8 cellular contexts compared by ENCODE assay signal in the genomic region with DNA sequence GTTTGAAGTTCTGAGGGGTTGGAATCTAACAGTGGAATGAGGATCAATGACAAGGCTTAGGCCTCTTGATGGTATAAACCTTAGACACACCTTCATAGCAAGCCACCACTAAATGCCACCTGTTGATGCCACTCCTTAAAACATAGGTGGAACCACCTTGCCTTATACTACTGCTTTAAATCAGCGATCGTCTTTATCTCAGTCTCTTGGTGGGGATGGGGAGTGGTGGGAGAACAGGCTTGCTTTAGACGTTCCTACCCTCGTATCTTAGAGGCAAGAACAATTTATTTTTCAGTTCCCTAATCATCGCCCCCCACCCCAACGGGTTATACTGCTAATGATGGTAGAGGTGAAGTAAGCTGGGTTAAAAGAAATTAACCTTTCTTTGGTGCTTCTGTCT. TPM values are rescaled to one million over a fixed set of nuclear protein-coding genes. Genes with fewer than 3 reads are reported as not detected.
A peak's percentile ranks its signal among the peaks of the same experiment; 100 is the strongest.
DNase-seq lines count a peak whose midpoint lies in the region; ATAC-seq, FAIRE-seq and TF ChIP-seq lines count a peak whose summit lies in the region.

No MANE protein-coding gene starts in this region.

- H3K4me1 Mint-ChIP-seq in T-helper 1 cell treated with Interleukin-12 subunit alpha and Interleukin-12 subunit beta and Interleukin-4 antibody, amounts not matched to agents 30 μg/mL and 1 μg/mL, for 36 hours (ENCODE audit: low read depth): peaks cover 41% of the 10 kb centered on the region
- H3K4me1 Mint-ChIP-seq in activated CD4-positive, alpha-beta memory T cell treated with anti-CD3 and anti-CD28 coated beads, Interleukin-2, amount 10 ng/mL, durations not matched to agents 7 days and 5 days: peaks cover 69% of the 10 kb centered on the region

- H3K4me2 ChIP-seq in keratinocyte (ENCODE audit: control insufficient read depth, extremely low read depth, insufficient read depth, low read depth, low read length): peak overlapping the region; percentile 94

- TF ChIP-seq EP300 in stomach (IDR thresholded peaks at IDR 0.05): no peak

- peak overlapping the region; percentile 1 for H3K27ac ChIP-seq in keratinocyte (ENCODE audit: control insufficient read depth, insufficient read depth, low read length)
- H3K27ac ChIP-seq in stomach: peak overlapping the region; percentile 53 to 99 (median 96)

- H3K79me2 ChIP-seq in keratinocyte (ENCODE audit: control insufficient read depth, insufficient read depth, low read length): peaks cover 56% of the 10 kb centered on the region

- no peak for ATAC-seq in HG03097 (IDR thresholded peaks at IDR 0.05; ENCODE audit: low FRiP score, unreplicated experiment)

- no peaks in the 10 kb centered on the region for H4K20me1 ChIP-seq in keratinocyte (ENCODE audit: control insufficient read depth, extremely low read depth, insufficient read depth, low read length)

- dilution Hi-C loops in keratinocyte (cut with MboI; ENCODE audit: extremely low pct_ligation_motif_present, low sequenced_read_pairs): no loop called here

- no peaks in the 10 kb centered on the region for H3K27me3 ChIP-seq in keratinocyte (ENCODE audit: control insufficient read depth, extremely low read depth, insufficient read depth, low read length)
- H3K27me3 ChIP-seq in stomach: no peaks in the 10 kb centered on the region

- peak overlapping the region; percentile 93 for H3K27ac Mint-ChIP-seq in T-helper 1 cell treated with Interleukin-12 subunit alpha and Interleukin-12 subunit beta and Interleukin-4 antibody, amounts not matched to agents 30 μg/mL and 1 μg/mL, for 36 hours
- no peak overlapping the region for H3K27ac Mint-ChIP-seq in activated CD4-positive, alpha-beta memory T cell treated with anti-CD3 and anti-CD28 coated beads, Interleukin-2, amount 10 ng/mL, durations not matched to agents 7 days and 5 days

- H3K9me3 ChIP-seq in keratinocyte (ENCODE audit: control insufficient read depth, low read depth, low read length): no peaks in the 10 kb centered on the region
- no peaks in the 10 kb centered on the region for H3K9me3 ChIP-seq in stomach

- H3K27me3 Mint-ChIP-seq in T-helper 1 cell treated with Interleukin-12 subunit alpha and Interleukin-12 subunit beta and Interleukin-4 antibody, amounts not matched to agents 30 μg/mL and 1 μg/mL, for 36 hours (ENCODE audit: low read depth): no peaks in the 10 kb centered on the region
- H3K27me3 Mint-ChIP-seq in activated CD4-positive, alpha-beta memory T cell treated with anti-CD3 and anti-CD28 coated beads, Interleukin-2, amount 10 ng/mL, durations not matched to agents 7 days and 5 days: no peaks in the 10 kb centered on the region

- no peaks in the 10 kb centered on the region for H3K36me3 ChIP-seq in keratinocyte (ENCODE audit: control insufficient read depth in 2 of 2, extremely low read depth in 1 of 2, insufficient read depth in 2 of 2, low read length in 2 of 2)
- no peaks in the 10 kb centered on the region for H3K36me3 ChIP-seq in stomach

- H3K4me3 Mint-ChIP-seq in T-helper 1 cell treated with Interleukin-12 subunit alpha and Interleukin-12 subunit beta and Interleukin-4 antibody, amounts not matched to agents 30 μg/mL and 1 μg/mL, for 36 hours: peak overlapping the region; percentile 97
- peak overlapping the region; percentile 93 for H3K4me3 Mint-ChIP-seq in activated CD4-positive, alpha-beta memory T cell treated with anti-CD3 and anti-CD28 coated beads, Interleukin-2, amount 10 ng/mL, durations not matched to agents 7 days and 5 days

- POLR2A ChIA-PET in activated CD4-positive, alpha-beta memory T cell treated with anti-CD3 and anti-CD28 coated beads, Interleukin-2, amount 10 ng/mL, durations not matched to agents 7 days and 5 days (lab: Charles Lee): interaction anchor here (0.7 to 1.4 kb wide), 4 partner anchors 19 to 189 kb away, joined by 3 to 4 read pairs (median 4); no protein-coding TSS in a partner anchor

- 20 to 36% (median 25%) methylated on average over 6 of the region's 6 CpGs for WGBS in stomach, 5 donors

- intact Hi-C loops in stomach (cut with DNase I; ENCODE audit: low total_unique reads): no loop called here

- peak overlapping the region; percentile 67 to 97 (median 86) for H3K4me3 ChIP-seq in keratinocyte (ENCODE audit: control insufficient read depth in 2 of 3, extremely low read depth in 1 of 3, insufficient read depth in 2 of 3, low read depth in 1 of 3, low read length in 3 of 3)
- H3K4me3 ChIP-seq in stomach: peak overlapping the region; percentile 78 to 85 (median 82)

- CTCF ChIA-PET in activated CD4-positive, alpha-beta memory T cell treated with anti-CD3 and anti-CD28 coated beads, Interleukin-2, amount 10 ng/mL, durations not matched to agents 7 days and 5 days (lab: Charles Lee): interaction anchor here (1.5 kb wide), 1 partner anchor 159 kb away, joined by 3 read pairs; no protein-coding TSS in a partner anchor

- H3K9me1 ChIP-seq in keratinocyte (ENCODE audit: control insufficient read depth, extremely low read depth, insufficient read depth, low read length): peaks cover 3% of the 10 kb centered on the region

- H3K9ac ChIP-seq in keratinocyte (ENCODE audit: control insufficient read depth, extremely low read depth, insufficient read depth, low read length): peak overlapping the region; percentile 84

- H2AFZ ChIP-seq in keratinocyte (ENCODE audit: control insufficient read depth, low read length): no peak overlapping the region

- no peaks in the 10 kb centered on the region for H3K9me3 Mint-ChIP-seq in T-helper 1 cell treated with Interleukin-12 subunit alpha and Interleukin-12 subunit beta and Interleukin-4 antibody, amounts not matched to agents 30 μg/mL and 1 μg/mL, for 36 hours
- no peaks in the 10 kb centered on the region for H3K9me3 Mint-ChIP-seq in activated CD4-positive, alpha-beta memory T cell treated with anti-CD3 and anti-CD28 coated beads, Interleukin-2, amount 10 ng/mL, durations not matched to agents 7 days and 5 days

- FAIRE-seq in keratinocyte (lab: Jason Lieb, UNC): no peak

- DNase-seq in T-helper 1 cell: no peak
- DNase-seq in activated CD4-positive, alpha-beta memory T cell treated with anti-CD3 and anti-CD28 coated beads, Interleukin-2, amount 10 ng/mL, durations not matched to agents 7 days and 5 days: no peak
- DNase-seq in keratinocyte (ENCODE audit: low read depth, low spot score): no peak
- no peak for DNase-seq in stomach
- no peak for DNase-seq in NCI-H524 (lab: John Stamatoyannopoulos, UW)
- DNase-seq in COLO829 (ENCODE audit: low spot score): no peak

- H3K4me1 ChIP-seq in keratinocyte (ENCODE audit: control insufficient read depth, extremely low read depth, insufficient read depth, low read length) (peaks cover 33% of the 10 kb centered on the region), stomach (peaks cover 29 to 77% (median 60%) of the 10 kb centered on the region in 4 donors)

- H3K36me3 Mint-ChIP-seq in T-helper 1 cell treated with Interleukin-12 subunit alpha and Interleukin-12 subunit beta and Interleukin-4 antibody, amounts not matched to agents 30 μg/mL and 1 μg/mL, for 36 hours (ENCODE audit: low read depth): peaks cover 3% of the 10 kb centered on the region
- peaks cover 22% of the 10 kb centered on the region for H3K36me3 Mint-ChIP-seq in activated CD4-positive, alpha-beta memory T cell treated with anti-CD3 and anti-CD28 coated beads, Interleukin-2, amount 10 ng/mL, durations not matched to agents 7 days and 5 days (ENCODE audit: low read depth)

- TF ChIP-seq CTCF in keratinocyte (optimal IDR thresholded peaks at IDR 0.05 in 1 of 3, IDR thresholded peaks at IDR 0.05 in 1 of 3, conservative IDR thresholded peaks at IDR 0.05 in 1 of 3; ENCODE audit: extremely low read depth in 1 of 3, insufficient read depth in 2 of 3, low read length in 3 of 3) (no peak), stomach (IDR thresholded peaks at IDR 0.05) (no peak)

- TF ChIP-seq POLR2A in stomach (IDR thresholded peaks at IDR 0.05): no peak

RNA-seq across cellular contexts. Expression of a gene that starts 1.3 kb away (rescaled TPM):
- 1 to 10 TPM; 7.0 to 7.6 TPM for total RNA-seq in activated CD4-positive, alpha-beta memory T cell treated with anti-CD3 and anti-CD28 coated beads, Interleukin-2, amount 10 ng/mL, durations not matched to agents 7 days and 5 days
- 3.2 to 4.4 TPM (median 3.2 TPM) in 3 replicates for polyA plus RNA-seq in keratinocyte
- 2.3 TPM for polyA plus RNA-seq in keratinocyte (2011; ENCODE audit: low read depth)
- 2.2 and 3.8 TPM in 2 replicates for polyA plus RNA-seq in keratinocyte (2011; cell fraction: cytosol; rRNA removed)
- polyA plus RNA-seq in keratinocyte (2011; cell fraction: nucleus; rRNA removed): 5.0 and 5.6 TPM in 2 replicates
- polyA plus RNA-seq in keratinocyte (2012; ENCODE audit: low replicate concordance): 2.4 and 3.2 TPM in 2 replicates
- 0.95 to 6.8 TPM (median 5.3 TPM) in 3 replicates for polyA minus RNA-seq in keratinocyte
- polyA minus RNA-seq in keratinocyte (2011; cell fraction: cytosol; rRNA and poly(A)+ RNA removed): 9.0 TPM
- 5.4 and 15.1 TPM in 2 replicates for polyA minus RNA-seq in keratinocyte (2011; cell fraction: nucleus; rRNA and poly(A)+ RNA removed)
- total RNA-seq in stomach: 10 to 100 TPM in 2 of 5 donors, 1 to 10 TPM in 2, not detected in 1; 1.2 to 19.6 (median 9.5) TPM
- 1 to 10 TPM; 2.7 to 4.1 (median 3.2) TPM for polyA plus RNA-seq in stomach
